Comparison of ENCODE assay signal across 21 cellular contexts in genomic region chr9:76230961-76231360, GRCh38.
"Had no signal": no experiment of that assay in that cellular context is flagged by ENCODE, and none has a peak within 500 bp of the region (broad histone marks: within the 10 kb centered on the region; RNA-seq: fewer than 3 reads in every experiment).

No MANE protein-coding gene starts in this region.

- H3K27ac Mint-ChIP-seq: dendritic cell treated with granulocyte-macrophage colony-stimulating factor and Interleukin-4, amounts not matched to agents 40 ng/mL and 50 ng/mL, for 4 days; naive thymus-derived CD4-positive, alpha-beta T cell; nephron progenitor cell; stimulated activated naive B cell treated with anti-CD40 and anti-IgM and Interleukin-4, amounts not matched to agents 10 μg/mL and 1 μg/mL and 100 μg/mL, for 72 hours had no signal

- H3K9me3 ChIP-seq: prostate gland, right lobe of liver, spleen, testis, tibial nerve, upper lobe of right lung, vagina had no signal

- H3K27me3 ChIP-seq: hepatocyte, right lobe of liver, spleen, testis, tibial nerve, upper lobe of right lung, vagina had no signal

- DNase-seq: foreskin fibroblast; head of caudate nucleus; kidney; naive thymus-derived CD4-positive, alpha-beta T cell; nephron progenitor cell; retina; right lobe of liver; spleen; stimulated activated CD4-positive, alpha-beta T cell treated with anti-CD3 and anti-CD28 coated beads, Interleukin-15, amount 100 ng/mL, for 24 hours; stimulated activated CD4-positive, alpha-beta T cell treated with anti-CD3 and anti-CD28 coated beads, Interleukin-1b, Interleukin-23, amount 100 ng/mL, for 48 hours; stimulated activated CD4-positive, alpha-beta T cell treated with anti-CD3 and anti-CD28 coated beads, Interleukin-4, amount 100 ng/mL, for 24 hours; stimulated activated naive B cell treated with anti-CD40 and anti-IgM and Interleukin-4, amounts not matched to agents 10 μg/mL and 1 μg/mL and 100 μg/mL, for 72 hours; stimulated activated naive CD8-positive, alpha-beta T cell treated with anti-CD3 and anti-CD28 coated beads, Interleukin-15, amount 100 ng/mL, for 72 hours; testis; upper lobe of right lung had no signal

- H3K27me3 Mint-ChIP-seq: stimulated activated naive B cell treated with anti-CD40 and anti-IgM and Interleukin-4, amounts not matched to agents 10 μg/mL and 1 μg/mL and 100 μg/mL, for 72 hours; stimulated activated naive CD8-positive, alpha-beta T cell treated with anti-CD3 and anti-CD28 coated beads, Interleukin-15, amount 100 ng/mL, for 72 hours had no signal

- ATAC-seq: naive thymus-derived CD4-positive, alpha-beta T cell; right lobe of liver; stimulated activated naive B cell treated with anti-CD40 and anti-IgM and Interleukin-4, amounts not matched to agents 10 μg/mL and 1 μg/mL and 100 μg/mL, for 72 hours; stimulated activated naive CD8-positive, alpha-beta T cell treated with anti-CD3 and anti-CD28 coated beads, Interleukin-15, amount 100 ng/mL, for 72 hours; upper lobe of right lung had no signal

- H3K4me3 Mint-ChIP-seq: dendritic cell treated with granulocyte-macrophage colony-stimulating factor and Interleukin-4, amounts not matched to agents 40 ng/mL and 50 ng/mL, for 4 days; naive thymus-derived CD4-positive, alpha-beta T cell; nephron progenitor cell; stimulated activated naive B cell treated with anti-CD40 and anti-IgM and Interleukin-4, amounts not matched to agents 10 μg/mL and 1 μg/mL and 100 μg/mL, for 72 hours; stimulated activated naive CD8-positive, alpha-beta T cell treated with anti-CD3 and anti-CD28 coated beads, Interleukin-15, amount 100 ng/mL, for 72 hours had no signal

- H3K4me1 Mint-ChIP-seq: naive thymus-derived CD4-positive, alpha-beta T cell; nephron progenitor cell; stimulated activated naive B cell treated with anti-CD40 and anti-IgM and Interleukin-4, amounts not matched to agents 10 μg/mL and 1 μg/mL and 100 μg/mL, for 72 hours; stimulated activated naive CD8-positive, alpha-beta T cell treated with anti-CD3 and anti-CD28 coated beads, Interleukin-15, amount 100 ng/mL, for 72 hours had no signal

- H3K36me3 ChIP-seq: prostate gland, right lobe of liver, spleen, tibial nerve, upper lobe of right lung, vagina had no signal

- H3K36me3 Mint-ChIP-seq: naive thymus-derived CD4-positive, alpha-beta T cell; stimulated activated naive B cell treated with anti-CD40 and anti-IgM and Interleukin-4, amounts not matched to agents 10 μg/mL and 1 μg/mL and 100 μg/mL, for 72 hours had no signal

- H3K9me3 Mint-ChIP-seq: dendritic cell treated with granulocyte-macrophage colony-stimulating factor and Interleukin-4, amounts not matched to agents 40 ng/mL and 50 ng/mL, for 4 days; nephron progenitor cell; stimulated activated naive B cell treated with anti-CD40 and anti-IgM and Interleukin-4, amounts not matched to agents 10 μg/mL and 1 μg/mL and 100 μg/mL, for 72 hours; stimulated activated naive CD8-positive, alpha-beta T cell treated with anti-CD3 and anti-CD28 coated beads, Interleukin-15, amount 100 ng/mL, for 72 hours had no signal

- H3K4me3 ChIP-seq: hepatocyte, prostate gland, right lobe of liver, spleen, testis, tibial nerve, upper lobe of right lung, vagina had no signal

- H3K27ac ChIP-seq: hepatocyte, parathyroid adenoma, prostate gland, right lobe of liver, spleen, testis, tibial nerve, upper lobe of right lung, vagina had no signal

- H3K4me1 ChIP-seq: parathyroid adenoma, prostate gland, right lobe of liver, spleen, testis, tibial nerve, upper lobe of right lung, vagina had no signal
